In the genomic region with DNA sequence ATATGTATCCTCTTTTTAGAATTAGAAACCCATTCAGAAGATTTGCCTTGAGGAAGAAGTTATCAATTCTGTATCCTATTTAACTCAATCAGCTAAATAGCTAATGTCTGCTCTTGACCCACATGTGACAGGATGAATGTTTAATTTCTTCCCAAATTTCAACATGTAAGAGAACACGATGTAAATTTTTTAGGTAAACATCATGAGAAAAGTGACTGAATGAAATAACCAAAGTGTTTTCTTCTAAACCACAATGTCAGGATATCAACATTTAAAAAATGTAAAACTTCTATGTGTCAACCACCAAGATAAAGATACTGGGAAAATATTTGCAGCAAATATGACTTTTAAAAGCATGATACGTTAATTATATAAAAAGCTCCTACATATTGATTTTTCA, we compare ENCODE assay signal across 23 cellular contexts.
A peak's percentile ranks its signal among the peaks of the same experiment; 100 is the strongest.
DNase-seq lines count a peak whose midpoint lies in the region; TF ChIP-seq lines count a peak whose summit lies in the region.
"Had no signal": no experiment of that assay in that cellular context is flagged by ENCODE, and none has a peak within 500 bp of the region (broad histone marks: within the 10 kb centered on the region; RNA-seq: fewer than 3 reads in every experiment).

No MANE protein-coding gene starts in this region.

- no peak for TF ChIP-seq CTCF in 22Rv1 (IDR thresholded peaks at IDR 0.05)
- TF ChIP-seq CTCF in cardiac fibroblast (IDR thresholded peaks at IDR 0.05; ENCODE audit: low read depth, low read length) = no peak
- no peak for TF ChIP-seq CTCF in fibroblast of villous mesenchyme (IDR thresholded peaks at IDR 0.05; ENCODE audit: insufficient read depth, low read depth, low read length)
- no peak for TF ChIP-seq CTCF in neutrophil (IDR thresholded peaks at IDR 0.05)

- H3K27me3 ChIP-seq in neutrophil = no peaks in the 10 kb centered on the region
- H3K27me3 ChIP-seq: BE2C; BLaER1 treated with 17β-estradiol and CSF1 and Interleukin-3, amounts not matched to agents 10 nM and 100 nM had no signal

- no peaks in the 10 kb centered on the region for H3K9me3 ChIP-seq in neutrophil
- H3K9me3 ChIP-seq: A549; BE2C; BLaER1 treated with 17β-estradiol and CSF1 and Interleukin-3, amounts not matched to agents 10 nM and 100 nM had no signal

- H3K4me1 ChIP-seq in neutrophil (ENCODE audit: control insufficient read depth in 1 of 2, insufficient read depth in 1 of 2, low read depth in 1 of 2, low read length in 1 of 2) = peaks cover 23 to 36% of the 10 kb centered on the region in 2 experiments
- H3K4me1 ChIP-seq: A549, BE2C had no signal

- no peaks in the 10 kb centered on the region for H3K36me3 ChIP-seq in neutrophil
- H3K36me3 ChIP-seq: BE2C; BLaER1 treated with 17β-estradiol and CSF1 and Interleukin-3, amounts not matched to agents 10 nM and 100 nM had no signal

- DNase-seq in cardiac fibroblast (ENCODE audit: low read depth in 2 of 2) (peak; percentile 22 to 23), fibroblast of villous mesenchyme (ENCODE audit: low read depth) (peak; percentile 36), NCI-H1694 (lab: John Stamatoyannopoulos, UW) (no peak), NCI-H128 (lab: John Stamatoyannopoulos, UW; ENCODE audit: unreplicated experiment) (no peak), GOT3 (lab: John Stamatoyannopoulos, UW) (no peak)
- DNase-seq in effector CD8-positive, alpha-beta T cell (lab: John Stamatoyannopoulos, UW) = no peak
- DNase-seq: 8988T; ACHN; AML-193; BE2C; CD4-positive, alpha-beta T cell; CD8-positive, alpha-beta memory T cell; DMS 273 treated with DMSO at 0.1 percent for 48 hours; DMS79; EL; GDM1; H7; HCEC 1CT had no signal

- no peak overlapping the region for H3K4me3 ChIP-seq in cardiac fibroblast (replicated peaks in 1 of 2; ENCODE audit: low read depth in 2 of 2, low read length in 2 of 2)
- H3K4me3 ChIP-seq in fibroblast of villous mesenchyme (ENCODE audit: low read depth, low read length) = no peak overlapping the region
- no peak overlapping the region for H3K4me3 ChIP-seq in neutrophil (ENCODE audit: low read depth in 1 of 2, low read length in 1 of 2)
- H3K4me3 ChIP-seq: A549; BLaER1 treated with 17β-estradiol and CSF1 and Interleukin-3, amounts not matched to agents 10 nM and 100 nM; GM12878 had no signal

- peak overlapping the region; percentile 90 for H3K27ac ChIP-seq in 22Rv1
- peak overlapping the region; percentile 49 for H3K27ac ChIP-seq in neutrophil
- H3K27ac ChIP-seq: A549; BLaER1 treated with 17β-estradiol and CSF1 and Interleukin-3, amounts not matched to agents 10 nM and 100 nM had no signal

Comparison
In these comparisons a context has a peak if more than half of its experiments do, and no peak if none do; other contexts are left out.
1. DNase-seq: peak in cardiac fibroblast (2 of 2) and fibroblast of villous mesenchyme (single experiment); none in NCI-H1694 (single experiment), effector CD8-positive, alpha-beta T cell (single experiment), NCI-H128 (single experiment) and GOT3 (single experiment).